In genomic region chr12:52298677-52299076, GRCh38 we compare ENCODE assay signal across 36 cellular contexts. TPM values are rescaled to one million over a fixed set of nuclear protein-coding genes. Genes with fewer than 3 reads are reported as not detected.
"Had no signal": no experiment of that assay in that cellular context is flagged by ENCODE, and none has a peak within 500 bp of the region (broad histone marks: within the 10 kb centered on the region; RNA-seq: fewer than 3 reads in every experiment).

No MANE protein-coding gene starts in this region.

- H3K4me3 ChIP-seq: MG63 had no signal

- H3K9me3 ChIP-seq: MG63 had no signal

- DNase-seq: Karpas-422, Kasumi-1, MG63, MM.1S, MV-4-11, NCI-H1048, NCI-H1092, NCI-H1092 treated with DMSO at 0.1 percent for 48 hours, NCI-H1105, NCI-H1105 treated with DMSO at 0.1 percent for 48 hours, NCI-H1417, NCI-H1417 treated with DMSO at 0.1 percent for 48 hours, NCI-H1436, NCI-H1436 treated with DMSO at 0.1 percent for 48 hours, NCI-H146, NCI-H1694, NCI-H1694 treated with DMSO at 0.1 percent for 48 hours, NCI-H187 treated with DMSO at 0.1 percent for 48 hours, NCI-H1930, NCI-H2029, NCI-H2029 treated with DMSO at 0.1 percent for 48 hours, NCI-H2081, NCI-H2081 treated with DMSO at 0.1 percent for 48 hours, NCI-H2107, NCI-H2171, NCI-H2171 treated with DMSO at 0.1 percent for 48 hours, NCI-H2227 treated with DMSO at 0.1 percent for 48 hours, NCI-H226, NCI-H345, NCI-H446, NCI-H446 treated with DMSO at 0.1 percent for 48 hours, NCI-H510A, NCI-H510A treated with DMSO at 0.1 percent for 48 hours, NCI-H524, NCI-H524 treated with DMSO at 0.1 percent for 48 hours had no signal

- H3K27me3 ChIP-seq: MG63 had no signal

- H3K36me3 ChIP-seq: MG63 had no signal

RNA-seq across cellular contexts. Expression of gene KRT83, which starts 22.5 kb away (rescaled TPM):
- total RNA-seq: LHCN-M2 had no signal
